Comparison of ENCODE assay signal across 1 cellular context in genomic region chr1:150551784-150552691, GRCh38.
TF ChIP-seq lines count a peak whose summit lies in the region.

No MANE protein-coding gene starts in this region.

TF ChIP-seq in K562, 482 proteins besides CTCF, POLR2A, EP300 and RAD21 (continued from another document and continues in another):
- TF ChIP-seq ZNF407 (IDR thresholded peaks at IDR 0.05; ENCODE audit: low read depth) (peak; percentile 79), CHCHD3 (CRISPR knock-in tag; IDR thresholded peaks at IDR 0.05) (no peak), ZFP36 (IDR thresholded peaks at IDR 0.05; ENCODE audit: low read depth, low read length, partially characterized antibody) (no peak), ETV6 (IDR thresholded peaks at IDR 0.05; ENCODE audit: borderline replicate concordance in 1 of 2, low read depth in 2 of 2, low read length in 1 of 2) (no peak; a peak in 1 of 4 replicates), ETV6 (CRISPR knock-in tag; IDR thresholded peaks at IDR 0.05; ENCODE audit: borderline replicate concordance) (no peak), SMAD1 (IDR thresholded peaks at IDR 0.05; ENCODE audit: low read depth, low read length, partially characterized antibody) (no peak), TCF7L2 (IDR thresholded peaks at IDR 0.05; ENCODE audit: low read depth, low read length) (no peak), NCOA6 (IDR thresholded peaks at IDR 0.05) (no peak), NR4A1 (CRISPR knock-in tag; IDR thresholded peaks at IDR 0.05) (no peak), NR4A1 (tag; IDR thresholded peaks at IDR 0.05) (no peak), TBP (optimal IDR thresholded peaks at IDR 0.05; ENCODE audit: low read depth, low read length) (peak; percentile 38), ARID1B (IDR thresholded peaks at IDR 0.05) (peak; percentile 83), MTA3 (IDR thresholded peaks at IDR 0.05; ENCODE audit: borderline replicate concordance) (peak; percentile 69; the same call in 1 of the 2 replicates), THRA (IDR thresholded peaks at IDR 0.05) (no peak), KAT7 (CRISPR knock-in tag; IDR thresholded peaks at IDR 0.05; ENCODE audit: borderline replicate concordance) (no peak), NR2C1 (IDR thresholded peaks at IDR 0.05) (no peak), NR2C1 (tag; IDR thresholded peaks at IDR 0.05) (no peak), HCFC1 (IDR thresholded peaks at IDR 0.05; ENCODE audit: low read depth, low read length) (no peak), HINFP (tag; conservative IDR thresholded peaks at IDR 0.05; ENCODE audit: low read depth) (no peak), NELFE (IDR thresholded peaks at IDR 0.05; ENCODE audit: insufficient read depth, insufficient read length) (no peak), ZBTB8A (IDR thresholded peaks at IDR 0.05; ENCODE audit: partially characterized antibody) (no peak), COPS2 (conservative IDR thresholded peaks at IDR 0.05) (no peak), SRF (CRISPR knock-in tag; IDR thresholded peaks at IDR 0.05) (no peak), SIX5 (IDR thresholded peaks at IDR 0.05; ENCODE audit: borderline replicate concordance in 1 of 2, insufficient read depth in 1 of 2, low read depth in 1 of 2, low read length in 2 of 2) (no peak), GABPA (tag; conservative IDR thresholded peaks at IDR 0.05; ENCODE audit: low read depth) (peak; percentile 49; the same call in 1 of the 2 replicates), CEBPB (tag; IDR thresholded peaks at IDR 0.05) (peak; percentile 100), PCBP2 (IDR thresholded peaks at IDR 0.05; ENCODE audit: low read depth, low read length, poor library complexity, severe bottlenecking) (no peak), ZNF561 (CRISPR knock-in tag; conservative IDR thresholded peaks at IDR 0.05) (no peak), GABPB1 (CRISPR knock-in tag; IDR thresholded peaks at IDR 0.05) (no peak; the same call in 1 of the 2 replicates), ESRRA (IDR thresholded peaks at IDR 0.05; ENCODE audit: borderline replicate concordance, low read depth) (no peak; the same call in 1 of the 2 replicates), PRPF4 (IDR thresholded peaks at IDR 0.05; ENCODE audit: insufficient read depth, low read depth, low read length, poor library complexity, severe bottlenecking) (no peak), SIRT6 (IDR thresholded peaks at IDR 0.05; ENCODE audit: low read depth, low read length) (no peak), HNRNPK (IDR thresholded peaks at IDR 0.05; ENCODE audit: low read depth, low read length, poor library complexity, severe bottlenecking) (no peak), HDAC3 (IDR thresholded peaks at IDR 0.05; ENCODE audit: borderline replicate concordance, partially characterized antibody) (no peak), ZNF12 (CRISPR knock-in tag; IDR thresholded peaks at IDR 0.05) (no peak), FOXA3 (CRISPR knock-in tag; conservative IDR thresholded peaks at IDR 0.05 in 1 of 2, IDR thresholded peaks at IDR 0.05 in 1 of 2) (no peak), HDGF (IDR thresholded peaks at IDR 0.05) (peak; percentile 76; the same call in 1 of the 2 replicates), ZNF589 (CRISPR knock-in tag; IDR thresholded peaks at IDR 0.05; ENCODE audit: low read depth) (no peak), ZNF668 (CRISPR knock-in tag; IDR thresholded peaks at IDR 0.05) (no peak), KAT2B (IDR thresholded peaks at IDR 0.05; ENCODE audit: low read depth, low read length) (no peak), ZNF253 (CRISPR knock-in tag; conservative IDR thresholded peaks at IDR 0.05) (no peak), MAX (CRISPR knock-in tag; IDR thresholded peaks at IDR 0.05) (no peak), MBD2 (IDR thresholded peaks at IDR 0.05; ENCODE audit: borderline replicate concordance, low read depth) (no peak), BHLHE40 (IDR thresholded peaks at IDR 0.05; ENCODE audit: low read length) (no peak), ID3 (CRISPR knock-in tag; IDR thresholded peaks at IDR 0.05) (no peak), ID3 (tag; IDR thresholded peaks at IDR 0.05) (no peak)
- TF ChIP-seq, protein P1, sequence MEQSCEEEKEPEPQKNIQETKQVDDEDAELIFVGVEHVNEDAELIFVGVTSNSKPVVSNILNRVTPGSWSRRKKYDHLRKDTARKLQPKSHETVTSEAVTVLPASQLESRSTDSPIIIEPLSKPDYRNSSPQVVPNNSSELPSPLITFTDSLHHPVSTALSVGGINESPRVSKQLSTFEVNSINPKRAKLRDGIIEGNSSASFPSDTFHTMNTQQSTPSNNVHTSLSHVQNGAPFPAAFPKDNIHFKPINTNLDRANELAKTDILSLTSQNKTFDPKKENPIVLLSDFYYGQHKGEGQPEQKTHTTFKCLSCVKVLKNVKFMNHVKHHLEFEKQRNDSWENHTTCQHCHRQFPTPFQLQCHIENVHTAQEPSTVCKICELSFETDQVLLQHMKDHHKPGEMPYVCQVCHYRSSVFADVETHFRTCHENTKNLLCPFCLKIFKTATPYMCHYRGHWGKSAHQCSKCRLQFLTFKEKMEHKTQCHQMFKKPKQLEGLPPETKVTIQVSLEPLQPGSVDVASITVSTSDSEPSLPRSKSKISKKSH (CRISPR knock-in tag; IDR thresholded peaks at IDR 0.05) = no peak
- TF ChIP-seq, protein P2, sequence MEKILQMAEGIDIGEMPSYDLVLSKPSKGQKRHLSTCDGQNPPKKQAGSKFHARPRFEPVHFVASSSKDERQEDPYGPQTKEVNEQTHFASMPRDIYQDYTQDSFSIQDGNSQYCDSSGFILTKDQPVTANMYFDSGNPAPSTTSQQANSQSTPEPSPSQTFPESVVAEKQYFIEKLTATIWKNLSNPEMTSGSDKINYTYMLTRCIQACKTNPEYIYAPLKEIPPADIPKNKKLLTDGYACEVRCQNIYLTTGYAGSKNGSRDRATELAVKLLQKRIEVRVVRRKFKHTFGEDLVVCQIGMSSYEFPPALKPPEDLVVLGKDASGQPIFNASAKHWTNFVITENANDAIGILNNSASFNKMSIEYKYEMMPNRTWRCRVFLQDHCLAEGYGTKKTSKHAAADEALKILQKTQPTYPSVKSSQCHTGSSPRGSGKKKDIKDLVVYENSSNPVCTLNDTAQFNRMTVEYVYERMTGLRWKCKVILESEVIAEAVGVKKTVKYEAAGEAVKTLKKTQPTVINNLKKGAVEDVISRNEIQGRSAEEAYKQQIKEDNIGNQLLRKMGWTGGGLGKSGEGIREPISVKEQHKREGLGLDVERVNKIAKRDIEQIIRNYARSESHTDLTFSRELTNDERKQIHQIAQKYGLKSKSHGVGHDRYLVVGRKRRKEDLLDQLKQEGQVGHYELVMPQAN (IDR thresholded peaks at IDR 0.05; ENCODE audit: borderline replicate concordance) = no peak
- TF ChIP-seq, protein P3, sequence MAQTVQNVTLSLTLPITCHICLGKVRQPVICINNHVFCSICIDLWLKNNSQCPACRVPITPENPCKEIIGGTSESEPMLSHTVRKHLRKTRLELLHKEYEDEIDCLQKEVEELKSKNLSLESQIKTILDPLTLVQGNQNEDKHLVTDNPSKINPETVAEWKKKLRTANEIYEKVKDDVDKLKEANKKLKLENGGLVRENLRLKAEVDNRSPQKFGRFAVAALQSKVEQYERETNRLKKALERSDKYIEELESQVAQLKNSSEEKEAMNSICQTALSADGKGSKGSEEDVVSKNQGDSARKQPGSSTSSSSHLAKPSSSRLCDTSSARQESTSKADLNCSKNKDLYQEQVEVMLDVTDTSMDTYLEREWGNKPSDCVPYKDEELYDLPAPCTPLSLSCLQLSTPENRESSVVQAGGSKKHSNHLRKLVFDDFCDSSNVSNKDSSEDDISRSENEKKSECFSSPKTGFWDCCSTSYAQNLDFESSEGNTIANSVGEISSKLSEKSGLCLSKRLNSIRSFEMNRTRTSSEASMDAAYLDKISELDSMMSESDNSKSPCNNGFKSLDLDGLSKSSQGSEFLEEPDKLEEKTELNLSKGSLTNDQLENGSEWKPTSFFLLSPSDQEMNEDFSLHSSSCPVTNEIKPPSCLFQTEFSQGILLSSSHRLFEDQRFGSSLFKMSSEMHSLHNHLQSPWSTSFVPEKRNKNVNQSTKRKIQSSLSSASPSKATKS (CRISPR knock-in tag; IDR thresholded peaks at IDR 0.05) = no peak
- TF ChIP-seq, protein P4, sequence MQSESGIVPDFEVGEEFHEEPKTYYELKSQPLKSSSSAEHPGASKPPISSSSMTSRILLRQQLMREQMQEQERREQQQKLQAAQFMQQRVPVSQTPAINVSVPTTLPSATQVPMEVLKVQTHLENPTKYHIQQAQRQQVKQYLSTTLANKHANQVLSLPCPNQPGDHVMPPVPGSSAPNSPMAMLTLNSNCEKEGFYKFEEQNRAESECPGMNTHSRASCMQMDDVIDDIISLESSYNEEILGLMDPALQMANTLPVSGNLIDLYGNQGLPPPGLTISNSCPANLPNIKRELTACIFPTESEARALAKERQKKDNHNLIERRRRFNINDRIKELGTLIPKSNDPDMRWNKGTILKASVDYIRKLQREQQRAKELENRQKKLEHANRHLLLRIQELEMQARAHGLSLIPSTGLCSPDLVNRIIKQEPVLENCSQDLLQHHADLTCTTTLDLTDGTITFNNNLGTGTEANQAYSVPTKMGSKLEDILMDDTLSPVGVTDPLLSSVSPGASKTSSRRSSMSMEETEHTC (IDR thresholded peaks at IDR 0.05) = no peak
